Comparison of ENCODE assay signal across 23 cellular contexts in the genomic region with DNA sequence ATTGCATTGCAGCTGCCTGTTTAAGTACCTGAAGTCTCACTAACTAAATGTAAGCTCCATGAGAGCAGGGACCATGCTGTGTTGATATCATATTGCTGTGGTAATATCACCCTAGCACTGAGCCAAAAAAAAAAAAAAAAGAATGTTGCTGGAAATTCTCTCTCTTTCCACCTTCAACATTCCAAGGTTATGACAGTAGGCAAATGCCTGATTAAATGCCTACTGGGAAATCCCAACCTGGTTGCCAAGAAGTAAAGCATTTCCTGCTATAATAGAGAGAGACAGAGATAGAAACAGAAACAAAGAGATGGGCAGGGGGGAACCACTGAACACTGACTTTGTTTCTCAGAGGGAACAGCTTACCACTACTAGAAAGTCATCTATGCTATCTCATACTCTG.
DNase-seq lines count a peak whose midpoint lies in the region; ATAC-seq, FAIRE-seq and TF ChIP-seq lines count a peak whose summit lies in the region.
"Had no signal": no experiment of that assay in that cellular context is flagged by ENCODE, and none has a peak within 500 bp of the region (broad histone marks: within the 10 kb centered on the region; RNA-seq: fewer than 3 reads in every experiment).

No MANE protein-coding gene starts in this region.

- TF ChIP-seq POLR2A in H54 (IDR thresholded peaks at IDR 0.05; ENCODE audit: low read depth, low read length) = no peak
- TF ChIP-seq POLR2A in GM12892 (IDR thresholded peaks at IDR 0.05; ENCODE audit: low read depth, low read length) = no peak

- peak; percentile 27 for FAIRE-seq in H54 (lab: Jason Lieb, UNC)
- peak; percentile 48 for FAIRE-seq in RCC 7860 (lab: Jason Lieb, UNC)
- FAIRE-seq in GM12892 (lab: Jason Lieb, UNC) = no peak
- FAIRE-seq: endometrium, GM12891 had no signal

- no peak for ATAC-seq in HG03457 (IDR thresholded peaks at IDR 0.05; ENCODE audit: unreplicated experiment)
- ATAC-seq: left cardiac atrium; natural killer cell treated with Interleukin-12 subunit alpha and Interleukin-12 subunit beta and Interleukin-15 and Interleukin-18, amount 100 ng/mL, for 72 hours; stimulated activated naive CD8-positive, alpha-beta T cell treated with anti-CD3 and anti-CD28 coated beads, Interleukin-15, amount 100 ng/mL, for 72 hours; T-cell had no signal

- DNase-seq in H54 (ENCODE audit: insufficient read length, low spot score) (no peak), RCC 7860 (ENCODE audit: low spot score) (peak; percentile 77), dermis blood vessel endothelial cell (peak; percentile 17), renal cortical epithelial cell (ENCODE audit: low read depth) (peak; percentile 89), GM12892 (ENCODE audit: insufficient read length) (no peak), CD1c-positive myeloid dendritic cell (ENCODE audit: extremely low spot score) (no peak)
- DNase-seq: activated CD4-positive, alpha-beta T cell treated with anti-CD3 and anti-CD28 coated beads, Interleukin-2, amount 50 U/mL, for 4 hours; activated gamma-delta T cell treated with Interleukin-2 at 50 U/mL for 16 hours; BE2C; colonic mucosa; foreskin melanocyte; GF-D8; KBM-7; left cardiac atrium; NCI-H1092 treated with DMSO at 0.1 percent for 48 hours; NCI-H510A treated with DMSO at 0.1 percent for 48 hours; SHP77; stimulated activated naive CD8-positive, alpha-beta T cell treated with anti-CD3 and anti-CD28 coated beads, Interleukin-15, amount 100 ng/mL, for 72 hours; T-cell had no signal

Comparison
In these comparisons a context has a peak if more than half of its experiments do, and no peak if none do; other contexts are left out.
1. DNase-seq: peak in RCC 7860 (single experiment), dermis blood vessel endothelial cell (single experiment) and renal cortical epithelial cell (single experiment); none in H54 (single experiment), GM12892 (single experiment) and CD1c-positive myeloid dendritic cell (single experiment).